In genomic region chrX:153922932-153923857, GRCh38 we compare ENCODE assay signal across 8 cellular contexts. TPM values are rescaled to one million over a fixed set of nuclear protein-coding genes. Genes with fewer than 3 reads are reported as not detected.
DNase-seq lines count a peak whose midpoint lies in the region; ATAC-seq and TF ChIP-seq lines count a peak whose summit lies in the region.

No MANE protein-coding gene starts in this region.

- no peaks in the 10 kb centered on the region for H3K27me3 ChIP-seq in GM06990 (replicated peaks; ENCODE audit: control insufficient read depth, insufficient read depth, low read length)

- H4K20me1 ChIP-seq in OCI-LY7 (ENCODE audit: insufficient read depth, low read length): no peaks in the 10 kb centered on the region

- no peak for ATAC-seq in HG03139 (IDR thresholded peaks at IDR 0.05; ENCODE audit: unreplicated experiment)
- ATAC-seq in GM19452 (IDR thresholded peaks at IDR 0.05; ENCODE audit: unreplicated experiment): no peak
- ATAC-seq in GM19395 (IDR thresholded peaks at IDR 0.05; ENCODE audit: unreplicated experiment): no peak

- POLR2A ChIA-PET in OCI-LY7 (lab: Charles Lee): interaction anchor here (0.6 to 1.4 kb wide), 3 partner anchors 25 to 593 kb away, joined by 3 read pairs; partner anchors contain the start of genes FAM3A, IDH3G and SSR4

- no peaks in the 10 kb centered on the region for H3K9me2 ChIP-seq in OCI-LY7 (ENCODE audit: insufficient read depth, low read length)

- H3K36me3 ChIP-seq in GM06990 (ENCODE audit: control insufficient read depth, insufficient read depth, low read length) (peaks cover 10% of the 10 kb centered on the region), OCI-LY7 (ENCODE audit: insufficient read depth, low read length) (peaks cover 14% of the 10 kb centered on the region)

- H3K79me2 ChIP-seq in OCI-LY7 (ENCODE audit: insufficient read depth, low read depth, low read length): peaks cover 26% of the 10 kb centered on the region; the same call in 1 of the 2 replicates

- H3K4me2 ChIP-seq in OCI-LY7 (ENCODE audit: low read length): peak overlapping the region; percentile 100; the same call in 1 of the 2 replicates

- BruUV-seq in OCI-LY7 (replicated peaks; lab: Mats Ljungman, UMichigan): no TSS peak

- intact Hi-C loops in OCI-LY7 (cut with micrococcal nuclease; ENCODE audit: unreplicated experiment): loop anchor here (10.0 kb wide), 1 partner anchor 452 kb away; the partner anchor contains the start of genes EMD and FLNA

- CTCF ChIA-PET in OCI-LY7 (lab: Charles Lee; ENCODE audit: unreplicated experiment): no interaction called here

- H2AFZ ChIP-seq in OCI-LY7 (ENCODE audit: low read length): no peak overlapping the region

- H3K4me3 ChIP-seq in GM06990 (replicated peaks; ENCODE audit: low read depth, low read length): no peak overlapping the region; the same call in 1 of the 2 replicates
- no peak overlapping the region for H3K4me3 ChIP-seq in OCI-LY7 (ENCODE audit: low read depth, low read length, poor library complexity, severe bottlenecking)
- H3K4me3 ChIP-seq in choroid plexus epithelial cell (ENCODE audit: low read depth, low read length): no peak overlapping the region

- TF ChIP-seq CTCF in 22Rv1 (IDR thresholded peaks at IDR 0.05) (peak; percentile 71), GM06990 (IDR thresholded peaks at IDR 0.05; ENCODE audit: insufficient read depth, low read length, poor library complexity, severe bottlenecking) (peak; percentile 50), OCI-LY7 (conservative IDR thresholded peaks at IDR 0.05; ENCODE audit: low read length) (peak; percentile 54), choroid plexus epithelial cell (conservative IDR thresholded peaks at IDR 0.05; ENCODE audit: low read depth, low read length) (peak; percentile 67)

- peaks cover 32% of the 10 kb centered on the region for H3K4me1 ChIP-seq in OCI-LY7 (ENCODE audit: insufficient read depth, low read length, poor library complexity, severe bottlenecking)

- DNase-seq in GM06990 (ENCODE audit: extremely low read depth, insufficient read length) (peak; percentile 22), OCI-LY7 (ENCODE audit: low spot score) (no peak), choroid plexus epithelial cell (ENCODE audit: low read depth) (peak; percentile 70), myocyte (ENCODE audit: low read depth) (peak; percentile 65)

- no peaks in the 10 kb centered on the region for H3K9me3 ChIP-seq in OCI-LY7 (ENCODE audit: low read length)

- H3K27ac ChIP-seq in 22Rv1 (no peak overlapping the region), OCI-LY7 (ENCODE audit: low read depth, low read length, poor library complexity, severe bottlenecking) (no peak overlapping the region)

RNA-seq across cellular contexts. Expression of gene ARHGAP4, which starts 2.9 kb away (rescaled TPM):
- 126 and 127 TPM in 2 replicates for total RNA-seq in OCI-LY7 (2014; rRNA removed; shearing (Covaris generic))
- total RNA-seq in OCI-LY7 (2022): 119 and 128 TPM in 2 replicates
- total RNA-seq in myocyte: 12.8 and 18.2 TPM in 2 replicates
- polyA plus RNA-seq in myocyte (2012): 4.8 TPM

RNA-seq across cellular contexts. Expression of gene NAA10, which starts 11.6 kb away (rescaled TPM):
- total RNA-seq in OCI-LY7 (2014; rRNA removed; shearing (Covaris generic)): 77.5 and 82.7 TPM in 2 replicates
- total RNA-seq in OCI-LY7 (2022): 90.5 and 105 TPM in 2 replicates
- 120 and 132 TPM in 2 replicates for total RNA-seq in myocyte
- polyA plus RNA-seq in myocyte (2012): 150 TPM

RNA-seq across cellular contexts. Expression of gene AVPR2, which starts 18.7 kb away (rescaled TPM):
- 0.09 TPM in 1 of 2 replicates, not detected in the other for total RNA-seq in OCI-LY7 (2014; rRNA removed; shearing (Covaris generic))
- total RNA-seq in OCI-LY7 (2022) (0.46 TPM in 1 of 2 replicates, not detected in the other), myocyte (0.48 and 1.0 TPM in 2 replicates)
- 0.35 TPM for polyA plus RNA-seq in myocyte (2012)

RNA-seq across cellular contexts. Expression of gene RENBP, which starts 21.2 kb away (rescaled TPM):
- total RNA-seq in OCI-LY7 (2014; rRNA removed; shearing (Covaris generic)): 2.8 and 3.6 TPM in 2 replicates
- total RNA-seq in OCI-LY7 (2022) (6.2 and 6.8 TPM in 2 replicates), myocyte (2.5 and 2.7 TPM in 2 replicates)
- 4.0 TPM for polyA plus RNA-seq in myocyte (2012)

RNA-seq across cellular contexts. Expression of gene L1CAM, which starts 37.2 kb away (rescaled TPM):
- total RNA-seq in OCI-LY7 (2014; rRNA removed; shearing (Covaris generic)): not detected in 2 replicates
- total RNA-seq in OCI-LY7 (2022) (not detected in 2 replicates), myocyte (24.6 and 44.9 TPM in 2 replicates)
- 44.1 TPM for polyA plus RNA-seq in myocyte (2012)
